19 cellular contexts compared by ENCODE assay signal in genomic region chr11:62778441-62778840, GRCh38. TPM values are rescaled to one million over a fixed set of nuclear protein-coding genes. Genes with fewer than 3 reads are reported as not detected.
DNase-seq lines count a peak whose midpoint lies in the region; ATAC-seq and TF ChIP-seq lines count a peak whose summit lies in the region.
"Had no signal": no experiment of that assay in that cellular context is flagged by ENCODE, and none has a peak within 500 bp of the region (broad histone marks: within the 10 kb centered on the region; RNA-seq: fewer than 3 reads in every experiment).

No MANE protein-coding gene starts in this region.

- H3K27me3 Mint-ChIP-seq in endothelial cell (ENCODE audit: unreplicated experiment), result peaks cover 3% of the 10 kb centered on the region
- H3K27me3 Mint-ChIP-seq: B cell had no signal

- peak; percentile 42 for ATAC-seq in Panc1
- no peak for ATAC-seq in HG03571 (IDR thresholded peaks at IDR 0.05; ENCODE audit: unreplicated experiment)
- ATAC-seq: left colon had no signal

- H3K27ac Mint-ChIP-seq in endothelial cell (ENCODE audit: unreplicated experiment), result no peak overlapping the region
- H3K27ac Mint-ChIP-seq: B cell had no signal

- intact Hi-C loops in Panc1 (cut with micrococcal nuclease; ENCODE audit: unreplicated experiment), result no loop called here

- H3K36me3 ChIP-seq in Panc1 (ENCODE audit: control insufficient read depth, insufficient read depth, low read length), result no peaks in the 10 kb centered on the region

- DNase-seq in DMS53 (lab: John Stamatoyannopoulos, UW), result peak; percentile 18
- DNase-seq in DMS53 treated with DMSO at 0.1 percent for 48 hours (lab: John Stamatoyannopoulos, UW; ENCODE audit: unreplicated experiment), result no peak
- no peak for DNase-seq in Panc1 (ENCODE audit: low read depth, low spot score)
- no peak for DNase-seq in endothelial cell (ENCODE audit: low spot score)
- DNase-seq in NCI-H526 treated with DMSO at 0.1 percent for 48 hours (lab: John Stamatoyannopoulos, UW), result no peak
- DNase-seq: activated CD4-positive, alpha-beta T cell treated with anti-CD3 and anti-CD28 coated beads, Interleukin-2, amount 50 U/mL, for 1 hour; cortex of kidney; head of caudate nucleus; left colon; mesenchymal stem cell; NCI-H1694 treated with DMSO at 0.1 percent for 48 hours; NCI-H748 treated with DMSO at 0.1 percent for 48 hours; Right ventricle myocardium superior; stimulated activated CD4-positive, alpha-beta T cell treated with anti-CD3 and anti-CD28 coated beads, Interleukin-12 subunit alpha, Interleukin-12 subunit beta, amount 100 ng/mL, for 4 hours had no signal

- BruUV-seq in Panc1 (replicated peaks; lab: Mats Ljungman, UMichigan), result no TSS peak

- CTCF ChIA-PET in Panc1 (lab: Charles Lee), result no interaction called here

- H3K4me3 Mint-ChIP-seq in endothelial cell (ENCODE audit: unreplicated experiment), result peak overlapping the region; percentile 21
- H3K4me3 Mint-ChIP-seq: B cell had no signal

- H3K9me3 Mint-ChIP-seq in endothelial cell (ENCODE audit: unreplicated experiment), result no peaks in the 10 kb centered on the region

- no peak for TF ChIP-seq CTCF in Panc1 (IDR thresholded peaks at IDR 0.05)
- TF ChIP-seq CTCF in endothelial cell (IDR thresholded peaks at IDR 0.05; ENCODE audit: unreplicated experiment), result no peak

- H3K36me3 Mint-ChIP-seq in endothelial cell (ENCODE audit: low read depth, unreplicated experiment), result peaks cover 26% of the 10 kb centered on the region

- H3K27me3 ChIP-seq in Panc1 (ENCODE audit: control insufficient read depth, insufficient read depth, low read length), result no peaks in the 10 kb centered on the region

- no peaks in the 10 kb centered on the region for H3K4me1 Mint-ChIP-seq in endothelial cell (ENCODE audit: unreplicated experiment)

- no peak overlapping the region for H3K27ac ChIP-seq in Panc1 (ENCODE audit: low read length)
- H3K27ac ChIP-seq: 22Rv1, KMS-11 had no signal

- in situ Hi-C loops in Panc1 (cut with HindIII; ENCODE audit: low pct_unique_long_range_greater_than_20kb, low sequenced_read_pairs), result no loop called here

- H3K4me3 ChIP-seq in Panc1 (ENCODE audit: low read depth in 2 of 2, low read length in 2 of 2), result no peak overlapping the region
- H3K4me3 ChIP-seq: HAP-1 had no signal

- POLR2A ChIA-PET in Panc1 (lab: Charles Lee), result no interaction called here

- H3K9me3 ChIP-seq in Panc1 (ENCODE audit: control insufficient read depth, insufficient read depth, low read depth, low read length), result no peaks in the 10 kb centered on the region
- H3K9me3 ChIP-seq: HAP-1 had no signal

- no peaks in the 10 kb centered on the region for H3K4me1 ChIP-seq in Panc1 (ENCODE audit: control insufficient read depth, insufficient read depth, low read length)
- H3K4me1 ChIP-seq: HAP-1 had no signal

RNA-seq across cellular contexts. Expression of gene TAF6L, which starts 7.2 kb away (rescaled TPM):
- total RNA-seq in Panc1 (2021; ENCODE audit: unreplicated experiment) (32.6 TPM), endothelial cell (ENCODE audit: unreplicated experiment) (31.0 TPM)
- polyA plus RNA-seq in Panc1 (2012; ENCODE audit: insufficient read length), result 33.0 TPM

RNA-seq across cellular contexts. Expression of gene TMEM179B, which starts 8.8 kb away (rescaled TPM):
- total RNA-seq in Panc1 (2021; ENCODE audit: unreplicated experiment) (50.9 TPM), endothelial cell (ENCODE audit: unreplicated experiment) (26.7 TPM)
- 78.9 TPM for polyA plus RNA-seq in Panc1 (2012; ENCODE audit: insufficient read length)

RNA-seq across cellular contexts. Expression of gene TMEM223, which starts 13.4 kb away (rescaled TPM):
- total RNA-seq in Panc1 (2021; ENCODE audit: unreplicated experiment), result 20.1 TPM
- 25.2 TPM for polyA plus RNA-seq in Panc1 (2012; ENCODE audit: insufficient read length)
- 13.9 TPM for total RNA-seq in endothelial cell (ENCODE audit: unreplicated experiment)

RNA-seq across cellular contexts. Expression of gene POLR2G, which starts 17.1 kb away (rescaled TPM):
- total RNA-seq in Panc1 (2021; ENCODE audit: unreplicated experiment), result 114 TPM
- polyA plus RNA-seq in Panc1 (2012; ENCODE audit: insufficient read length), result 145 TPM
- 93.6 TPM for total RNA-seq in endothelial cell (ENCODE audit: unreplicated experiment)

RNA-seq across cellular contexts. Expression of gene ZBTB3, which starts 24.5 kb away (rescaled TPM):
- total RNA-seq in Panc1 (2021; ENCODE audit: unreplicated experiment) (12.9 TPM), endothelial cell (ENCODE audit: unreplicated experiment) (12.7 TPM)
- 3.5 TPM for polyA plus RNA-seq in Panc1 (2012; ENCODE audit: insufficient read length)
